20 cellular contexts compared by ENCODE assay signal in the genomic region with DNA sequence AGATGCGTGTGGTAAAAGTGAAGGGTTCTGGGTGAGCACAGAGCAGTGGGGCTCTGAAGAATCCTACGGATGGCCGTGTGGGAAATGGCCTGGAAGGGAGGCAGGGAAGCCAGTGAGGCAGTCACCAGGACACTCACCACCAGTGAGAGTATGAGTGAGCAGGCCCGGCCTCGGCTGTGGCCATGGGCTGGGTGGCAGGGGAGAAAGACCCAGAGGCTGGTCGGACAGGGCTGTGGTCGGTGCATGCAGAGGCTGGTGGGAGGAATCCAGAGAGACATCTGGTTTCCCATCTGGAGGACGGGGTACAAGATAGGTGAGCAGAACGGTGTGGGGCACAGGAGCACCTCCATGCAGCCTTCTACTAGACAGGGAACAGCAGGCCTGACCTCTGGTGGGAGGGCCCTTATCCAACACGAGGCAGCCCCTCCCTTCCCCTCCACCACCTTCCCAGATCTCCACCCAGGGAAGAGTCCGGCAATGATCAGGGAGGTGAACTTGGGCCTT. TPM values are rescaled to one million over a fixed set of nuclear protein-coding genes. Genes with fewer than 3 reads are reported as not detected.
DNase-seq lines count a peak whose midpoint lies in the region; ATAC-seq, FAIRE-seq and TF ChIP-seq lines count a peak whose summit lies in the region.
"Had no signal": no experiment of that assay in that cellular context is flagged by ENCODE, and none has a peak within 500 bp of the region (broad histone marks: within the 10 kb centered on the region; RNA-seq: fewer than 3 reads in every experiment).

No MANE protein-coding gene starts in this region.

- H3K4me3 ChIP-seq in kidney (ENCODE audit: low read length in 2 of 2): no peak overlapping the region
- H3K4me3 ChIP-seq in spleen: no peak overlapping the region
- H3K4me3 ChIP-seq: PC-9 had no signal

- FAIRE-seq in kidney (lab: Jason Lieb, UNC): no peak
- FAIRE-seq: D721Med, GM12891 had no signal

- H3K4me1 ChIP-seq in kidney (ENCODE audit: control insufficient read depth in 1 of 2, insufficient read depth in 1 of 2, low read depth in 1 of 2, low read length in 2 of 2): peaks cover 4% of the 10 kb centered on the region in 2 donors
- H3K4me1 ChIP-seq in spleen: peaks cover 0 to 68% (median 19%) of the 10 kb centered on the region in 6 donors

- H3K36me3 ChIP-seq in kidney (ENCODE audit: control insufficient read depth in 1 of 2, insufficient read depth in 2 of 2, low read length in 2 of 2) (no peaks in the 10 kb centered on the region), spleen (peaks cover 0 to 21% (median 0%) of the 10 kb centered on the region in 6 donors)

- peaks cover 2% of the 10 kb centered on the region for H3K4me1 Mint-ChIP-seq in T-helper 17 cell
- H3K4me1 Mint-ChIP-seq: CD4-positive, alpha-beta memory T cell had no signal

- H3K9me3 ChIP-seq in T-helper 17 cell (ENCODE audit: control insufficient read depth, low read length, poor library complexity, severe bottlenecking) (no peaks in the 10 kb centered on the region), kidney (ENCODE audit: control insufficient read depth in 1 of 2, low read length in 2 of 2) (no peaks in the 10 kb centered on the region), spleen (no peaks in the 10 kb centered on the region)

- H3K9ac ChIP-seq in kidney (ENCODE audit: low read length in 2 of 2): no peak overlapping the region
- H3K9ac ChIP-seq: KMS-11 had no signal

- ATAC-seq in T-helper 17 cell (no peak), HG02798 (IDR thresholded peaks at IDR 0.05; ENCODE audit: poor library complexity, unreplicated experiment) (no peak), HG03565 (IDR thresholded peaks at IDR 0.05; ENCODE audit: unreplicated experiment) (no peak)

- no peaks in the 10 kb centered on the region for H3K27me3 ChIP-seq in spleen (replicated peaks in 1 of 7)

- 58 to 85% (median 77%) methylated on average over 11 of the region's 11 CpGs for WGBS in spleen, 5 donors

- TF ChIP-seq POLR2A in spleen (IDR thresholded peaks at IDR 0.05): no peak

- no peak overlapping the region for H3K27ac ChIP-seq in kidney (ENCODE audit: low read depth in 2 of 2, low read length in 2 of 2)
- peak overlapping the region in 6 of 8 donors; percentile 33 to 59 (median 49) for H3K27ac ChIP-seq in spleen
- H3K27ac ChIP-seq: KMS-11, PC-9 had no signal

- peak overlapping the region; percentile 43 for H3K27ac Mint-ChIP-seq in T-helper 17 cell
- H3K27ac Mint-ChIP-seq: CD4-positive, alpha-beta memory T cell had no signal

- TF ChIP-seq CTCF in kidney (IDR thresholded peaks at IDR 0.05; ENCODE audit: borderline replicate concordance, extremely low read depth, insufficient read depth): no peak
- no peak for TF ChIP-seq CTCF in spleen (IDR thresholded peaks at IDR 0.05 in 8 of 11, conservative IDR thresholded peaks at IDR 0.05 in 3 of 11)

- peak; percentile 44 for DNase-seq in activated effector memory CD4-positive, alpha-beta T cell treated with anti-CD3 and anti-CD28 coated beads, Interleukin-2, amount 50 U/mL, for 16 hours
- DNase-seq in activated effector memory CD4-positive, alpha-beta T cell treated with Interleukin-2 at 50 U/mL for 16 hours: no peak
- DNase-seq in T-helper 17 cell (no peak), kidney (peak; percentile 49), spleen (peak; percentile 73), GM19240 (ENCODE audit: insufficient read length, low spot score) (no peak)
- DNase-seq: CD4-positive, alpha-beta memory T cell; GF-D8; GOT3; NCI-H146; NCI-H2081; NCI-H510A; NCI-H774; PC-9 had no signal

- H3K4me3 Mint-ChIP-seq in T-helper 17 cell: no peak overlapping the region

- intact Hi-C loops in kidney (cut with DNase I) (no loop called here), spleen (cut with DNase I; ENCODE audit: low total_unique reads) (no loop called here)

- no peaks in the 10 kb centered on the region for H3K36me3 Mint-ChIP-seq in T-helper 17 cell (ENCODE audit: low read depth)
- H3K36me3 Mint-ChIP-seq: CD4-positive, alpha-beta memory T cell had no signal

- H3K27me3 Mint-ChIP-seq in T-helper 17 cell: peaks cover 53% of the 10 kb centered on the region

RNA-seq across cellular contexts. Expression of gene PCSK6, which starts 10.1 kb away (rescaled TPM):
- 10 to 100 TPM in 1 of 2 donors, 1 to 10 TPM in 1; 1.9 to 27.8 TPM for total RNA-seq in T-helper 17 cell
- total RNA-seq in kidney: 7.3 TPM
- 3.8 TPM for polyA plus RNA-seq in kidney (ENCODE audit: insufficient read depth, low read depth, low replicate concordance)
- 100 to 1,000 TPM; 167 to 403 (median 304) TPM for total RNA-seq in spleen
- 10 to 100 TPM in 2 of 3 donors, 1 to 10 TPM in 1; 10.0 to 39.8 (median 21.7) TPM for polyA plus RNA-seq in spleen
- total RNA-seq: M059J had no signal

Comparison
In these comparisons a context has a peak if more than half of its experiments do, and no peak if none do; other contexts are left out.
1. DNase-seq: peak in activated effector memory CD4-positive, alpha-beta T cell treated with anti-CD3 and anti-CD28 coated beads, Interleukin-2, amount 50 U/mL, for 16 hours (single experiment), kidney (single experiment) and spleen (single experiment); none in activated effector memory CD4-positive, alpha-beta T cell treated with Interleukin-2 at 50 U/mL for 16 hours (single experiment), T-helper 17 cell (0 of 3) and GM19240 (single experiment).
2. H3K27ac ChIP-seq: peak in spleen (6 of 8); none in kidney (0 of 2).
3. RNA of gene PCSK6, which starts 10.1 kb away (total RNA-seq): 167 to 403 TPM in spleen; 1.9 to 27.8 TPM in T-helper 17 cell and 7.3 TPM in kidney (single experiment); every median in the first group is over 4 times any median in the second.